1 cellular context compared by ENCODE assay signal in genomic region chr15:41989573-41990242, GRCh38.
TF ChIP-seq lines count a peak whose summit lies in the region.

No MANE protein-coding gene starts in this region.

TF ChIP-seq in K562, 482 proteins besides CTCF, POLR2A, EP300 and RAD21 (continued from another document):
- TF ChIP-seq, protein P1, sequence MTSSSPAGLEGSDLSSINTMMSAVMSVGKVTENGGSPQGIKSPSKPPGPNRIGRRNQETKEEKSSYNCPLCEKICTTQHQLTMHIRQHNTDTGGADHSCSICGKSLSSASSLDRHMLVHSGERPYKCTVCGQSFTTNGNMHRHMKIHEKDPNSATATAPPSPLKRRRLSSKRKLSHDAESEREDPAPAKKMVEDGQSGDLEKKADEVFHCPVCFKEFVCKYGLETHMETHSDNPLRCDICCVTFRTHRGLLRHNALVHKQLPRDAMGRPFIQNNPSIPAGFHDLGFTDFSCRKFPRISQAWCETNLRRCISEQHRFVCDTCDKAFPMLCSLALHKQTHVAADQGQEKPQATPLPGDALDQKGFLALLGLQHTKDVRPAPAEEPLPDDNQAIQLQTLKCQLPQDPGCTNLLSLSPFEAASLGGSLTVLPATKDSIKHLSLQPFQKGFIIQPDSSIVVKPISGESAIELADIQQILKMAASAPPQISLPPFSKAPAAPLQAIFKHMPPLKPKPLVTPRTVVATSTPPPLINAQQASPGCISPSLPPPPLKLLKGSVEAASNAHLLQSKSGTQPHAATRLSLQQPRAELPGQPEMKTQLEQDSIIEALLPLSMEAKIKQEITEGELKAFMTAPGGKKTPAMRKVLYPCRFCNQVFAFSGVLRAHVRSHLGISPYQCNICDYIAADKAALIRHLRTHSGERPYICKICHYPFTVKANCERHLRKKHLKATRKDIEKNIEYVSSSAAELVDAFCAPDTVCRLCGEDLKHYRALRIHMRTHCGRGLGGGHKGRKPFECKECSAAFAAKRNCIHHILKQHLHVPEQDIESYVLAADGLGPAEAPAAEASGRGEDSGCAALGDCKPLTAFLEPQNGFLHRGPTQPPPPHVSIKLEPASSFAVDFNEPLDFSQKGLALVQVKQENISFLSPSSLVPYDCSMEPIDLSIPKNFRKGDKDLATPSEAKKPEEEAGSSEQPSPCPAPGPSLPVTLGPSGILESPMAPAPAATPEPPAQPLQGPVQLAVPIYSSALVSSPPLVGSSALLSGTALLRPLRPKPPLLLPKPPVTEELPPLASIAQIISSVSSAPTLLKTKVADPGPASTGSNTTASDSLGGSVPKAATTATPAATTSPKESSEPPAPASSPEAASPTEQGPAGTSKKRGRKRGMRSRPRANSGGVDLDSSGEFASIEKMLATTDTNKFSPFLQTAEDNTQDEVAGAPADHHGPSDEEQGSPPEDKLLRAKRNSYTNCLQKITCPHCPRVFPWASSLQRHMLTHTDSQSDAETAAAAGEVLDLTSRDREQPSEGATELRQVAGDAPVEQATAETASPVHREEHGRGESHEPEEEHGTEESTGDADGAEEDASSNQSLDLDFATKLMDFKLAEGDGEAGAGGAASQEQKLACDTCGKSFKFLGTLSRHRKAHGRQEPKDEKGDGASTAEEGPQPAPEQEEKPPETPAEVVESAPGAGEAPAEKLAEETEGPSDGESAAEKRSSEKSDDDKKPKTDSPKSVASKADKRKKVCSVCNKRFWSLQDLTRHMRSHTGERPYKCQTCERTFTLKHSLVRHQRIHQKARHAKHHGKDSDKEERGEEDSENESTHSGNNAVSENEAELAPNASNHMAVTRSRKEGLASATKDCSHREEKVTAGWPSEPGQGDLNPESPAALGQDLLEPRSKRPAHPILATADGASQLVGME (CRISPR knock-in tag; IDR thresholded peaks at IDR 0.05), result no peak
- TF ChIP-seq ZNF764 (CRISPR knock-in tag; IDR thresholded peaks at IDR 0.05; ENCODE audit: low read depth) (no peak), IFI16 (CRISPR knock-in tag; IDR thresholded peaks at IDR 0.05) (no peak), ERF (CRISPR knock-in tag; IDR thresholded peaks at IDR 0.05) (no peak), ASH1L (IDR thresholded peaks at IDR 0.05; ENCODE audit: borderline replicate concordance, low read depth, partially characterized antibody) (no peak), LCOR (CRISPR knock-in tag; IDR thresholded peaks at IDR 0.05) (no peak), HMG20A (CRISPR knock-in tag; conservative IDR thresholded peaks at IDR 0.05) (no peak), ATF6 (CRISPR knock-in tag; IDR thresholded peaks at IDR 0.05) (no peak), ZFX (CRISPR knock-in tag; IDR thresholded peaks at IDR 0.05) (no peak), SP2 (IDR thresholded peaks at IDR 0.05; ENCODE audit: extremely low read depth, low read depth, low read length, poor library complexity, severe bottlenecking) (no peak), ZNF316 (IDR thresholded peaks at IDR 0.05) (no peak), CBX2 (IDR thresholded peaks at IDR 0.05; ENCODE audit: insufficient read depth, low read length, poor library complexity, severe bottlenecking) (no peak), VEZF1 (CRISPR knock-in tag; IDR thresholded peaks at IDR 0.05) (no peak), ADNP (tag; IDR thresholded peaks at IDR 0.05) (no peak)
- TF ChIP-seq, protein P2, sequence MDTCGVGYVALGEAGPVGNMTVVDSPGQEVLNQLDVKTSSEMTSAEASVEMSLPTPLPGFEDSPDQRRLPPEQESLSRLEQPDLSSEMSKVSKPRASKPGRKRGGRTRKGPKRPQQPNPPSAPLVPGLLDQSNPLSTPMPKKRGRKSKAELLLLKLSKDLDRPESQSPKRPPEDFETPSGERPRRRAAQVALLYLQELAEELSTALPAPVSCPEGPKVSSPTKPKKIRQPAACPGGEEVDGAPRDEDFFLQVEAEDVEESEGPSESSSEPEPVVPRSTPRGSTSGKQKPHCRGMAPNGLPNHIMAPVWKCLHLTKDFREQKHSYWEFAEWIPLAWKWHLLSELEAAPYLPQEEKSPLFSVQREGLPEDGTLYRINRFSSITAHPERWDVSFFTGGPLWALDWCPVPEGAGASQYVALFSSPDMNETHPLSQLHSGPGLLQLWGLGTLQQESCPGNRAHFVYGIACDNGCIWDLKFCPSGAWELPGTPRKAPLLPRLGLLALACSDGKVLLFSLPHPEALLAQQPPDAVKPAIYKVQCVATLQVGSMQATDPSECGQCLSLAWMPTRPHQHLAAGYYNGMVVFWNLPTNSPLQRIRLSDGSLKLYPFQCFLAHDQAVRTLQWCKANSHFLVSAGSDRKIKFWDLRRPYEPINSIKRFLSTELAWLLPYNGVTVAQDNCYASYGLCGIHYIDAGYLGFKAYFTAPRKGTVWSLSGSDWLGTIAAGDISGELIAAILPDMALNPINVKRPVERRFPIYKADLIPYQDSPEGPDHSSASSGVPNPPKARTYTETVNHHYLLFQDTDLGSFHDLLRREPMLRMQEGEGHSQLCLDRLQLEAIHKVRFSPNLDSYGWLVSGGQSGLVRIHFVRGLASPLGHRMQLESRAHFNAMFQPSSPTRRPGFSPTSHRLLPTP (IDR thresholded peaks at IDR 0.05; ENCODE audit: borderline replicate concordance, extremely low read depth, insufficient read length), result no peak
